In genomic region chr12:9564418-9564817, GRCh38 we compare ENCODE assay signal across 4 cellular contexts. TPM values are rescaled to one million over a fixed set of nuclear protein-coding genes. Genes with fewer than 3 reads are reported as not detected.
"Had no signal": no experiment of that assay in that cellular context is flagged by ENCODE, and none has a peak within 500 bp of the region (broad histone marks: within the 10 kb centered on the region; RNA-seq: fewer than 3 reads in every experiment).

No MANE protein-coding gene starts in this region.

RNA-seq across cellular contexts. Expression of gene KLRB1, which starts 43.3 kb away (rescaled TPM):
- polyA plus RNA-seq: hepatocyte, mammary epithelial cell, neural cell, smooth muscle cell had no signal
